ENCODE assay signal across 33 cellular contexts in genomic region chrX:153515435-153515834, GRCh38. TPM values are rescaled to one million over a fixed set of nuclear protein-coding genes. Genes with fewer than 3 reads are reported as not detected.
"Had no signal": no experiment of that assay in that cellular context is flagged by ENCODE, and none has a peak within 500 bp of the region (broad histone marks: within the 10 kb centered on the region; RNA-seq: fewer than 3 reads in every experiment).

No MANE protein-coding gene starts in this region.

- H3K4me3 ChIP-seq: colonic mucosa, esophagus squamous epithelium, gastrocnemius medialis, heart right ventricle, left lung, lower lobe of right lung, mucosa of descending colon had no signal

- H3K4me1 ChIP-seq: colonic mucosa, foreskin keratinocyte, gastrocnemius medialis, heart right ventricle, left lung, lower lobe of right lung had no signal

- DNase-seq: colonic mucosa; cortex of kidney; effector CD8-positive, alpha-beta T cell; effector memory CD8-positive, alpha-beta T cell; endodermal cell; erythroblast; esophagus squamous epithelium; foreskin keratinocyte; gastrocnemius medialis; glutamatergic neuron; head of caudate nucleus; heart right ventricle; hippocampal formation; left cardiac atrium; left lung; left ventricle myocardium superior; lower lobe of right lung; mesenchymal stem cell; mucosa of descending colon; naive B cell had no signal

- H3K4me1 Mint-ChIP-seq: endodermal cell had no signal

- H3K27ac ChIP-seq: colonic mucosa, epithelial cell of prostate, esophagus squamous epithelium, foreskin keratinocyte, gastrocnemius medialis, heart right ventricle, left lung, lower lobe of right lung had no signal

- H3K27ac Mint-ChIP-seq: dendritic cell treated with granulocyte-macrophage colony-stimulating factor and Interleukin-4, amounts not matched to agents 40 ng/mL and 50 ng/mL, for 4 days; effector memory CD8-positive, alpha-beta T cell; endodermal cell; mesothelial cell of epicardium had no signal

- FAIRE-seq: endometrium, islet of Langerhans, keratinocyte had no signal

- H3K9me3 ChIP-seq: colonic mucosa, esophagus squamous epithelium, gastrocnemius medialis, heart right ventricle, left lung, lower lobe of right lung, mucosa of descending colon had no signal

- ATAC-seq: effector memory CD8-positive, alpha-beta T cell; esophagus mucosa; foreskin keratinocyte; gastrocnemius medialis; heart right ventricle; left cardiac atrium; left lung; left ventricle myocardium superior; lower lobe of right lung; mucosa of descending colon had no signal

- H3K36me3 ChIP-seq: colonic mucosa, esophagus squamous epithelium, gastrocnemius medialis, heart right ventricle, left lung, lower lobe of right lung had no signal

- H3K4me3 Mint-ChIP-seq: dendritic cell treated with granulocyte-macrophage colony-stimulating factor and Interleukin-4, amounts not matched to agents 40 ng/mL and 50 ng/mL, for 4 days; effector memory CD8-positive, alpha-beta T cell; endodermal cell; mesothelial cell of epicardium; naive B cell had no signal

RNA-seq across cellular contexts. Expression of gene ATP2B3, which starts 2.0 kb away (rescaled TPM):
- total RNA-seq: dermis microvascular lymphatic vessel endothelial cell, endodermal cell, esophagus mucosa, esophagus squamous epithelium, fibroblast of villous mesenchyme, foreskin keratinocyte, gastrocnemius medialis, glomerular endothelial cell, heart right ventricle, kidney epithelial cell, left lung, left ventricle myocardium superior, lower lobe of right lung, lung microvascular endothelial cell, mesenteric fat pad had no signal
